8 cellular contexts compared by ENCODE assay signal in genomic region chr5:133968057-133968993, GRCh38. TPM values are rescaled to one million over a fixed set of nuclear protein-coding genes. Genes with fewer than 3 reads are reported as not detected.
A peak's percentile ranks its signal among the peaks of the same experiment; 100 is the strongest.
DNase-seq lines count a peak whose midpoint lies in the region; ATAC-seq and TF ChIP-seq lines count a peak whose summit lies in the region.

Gene C5orf15 (minus strand): TSS chr5:133968625. CDS start chr5:133968584, 41 bp downstream.

- H3K9me3 ChIP-seq in heart right ventricle (peaks cover 0 to 7% (median 0%) of the 10 kb centered on the region in 11 donors), upper lobe of left lung (no peaks in the 10 kb centered on the region)

- TF ChIP-seq POLR2A in upper lobe of left lung (IDR thresholded peaks at IDR 0.05): peak in 3 of 4 donors; percentile 70 to 88 (median 80)

- peak within 1 kb of the TSS; percentile 70 to 91 (median 78) for H3K4me3 ChIP-seq in heart right ventricle
- H3K4me3 ChIP-seq in upper lobe of left lung: peak within 1 kb of the TSS; percentile 80 to 93 (median 91)

- peak; percentile 97 for ATAC-seq in HG02870 (IDR thresholded peaks at IDR 0.05; ENCODE audit: unreplicated experiment)
- ATAC-seq in heart right ventricle: peak; percentile 97 to 99 (median 98)
- ATAC-seq in upper lobe of left lung (ENCODE audit: low FRiP score in 2 of 2): peak; percentile 99

- in situ Hi-C loops in GM13976 (cut with MboI; ENCODE audit: low sequenced_read_pairs, unreplicated experiment): no loop called here

- H3K27me3 ChIP-seq in heart right ventricle: no peaks in the 10 kb centered on the region
- no peaks in the 10 kb centered on the region for H3K27me3 ChIP-seq in upper lobe of left lung

- peak; percentile 92 for DNase-seq in GM13976 (ENCODE audit: low spot score)
- peak; percentile 80 for DNase-seq in NCI-H146 treated with DMSO at 0.1 percent for 48 hours (lab: John Stamatoyannopoulos, UW; ENCODE audit: unreplicated experiment)
- DNase-seq in amniotic epithelial cell (ENCODE audit: low read depth): peak; percentile 95
- DNase-seq in heart right ventricle: peak; percentile 93 to 95
- DNase-seq in posterior cingulate gyrus: peak; percentile 91 to 99 (median 96)
- DNase-seq in upper lobe of left lung: peak; percentile 96 to 99

- 1% methylated on average over 54 of the region's 54 CpGs for WGBS in heart right ventricle, 2 donors
- 0 to 1% methylated on average over 34 to 35 of the region's 54 CpGs for WGBS in upper lobe of left lung, 2 donors

- TF ChIP-seq CTCF in GM13976 (IDR thresholded peaks at IDR 0.05; ENCODE audit: borderline replicate concordance, control extremely low read depth, extremely low read depth, insufficient read depth, missing control alignments) (no peak), heart right ventricle (IDR thresholded peaks at IDR 0.05) (peak in 5 of 9 donors; percentile 7 to 44 (median 38)), upper lobe of left lung (IDR thresholded peaks at IDR 0.05) (peak in 3 of 6 experiments; percentile 30 to 43 (median 35))

- intact Hi-C loops in T-helper 1 cell treated with Interleukin-12 subunit alpha and Interleukin-12 subunit beta and Interleukin-4 antibody, amounts not matched to agents 30 ng/mL and 1 ng/mL, for 36 hours (cut with micrococcal nuclease): loop anchor here (1.0 to 10.0 kb wide), 15 partner anchors 10 to 1104 kb away; partner anchors contain the start of genes AFF4, CAMLG, GDF9 and JADE2
- intact Hi-C loops in heart right ventricle (cut with DNase I): loop anchor here in 1 of 10 donors (1.0 kb wide), 1 partner anchor 36 kb away; the partner anchor contains the start of gene VDAC1
- intact Hi-C loops in posterior cingulate gyrus (cut with DNase I): loop anchor here (2.0 kb wide), 1 partner anchor 36 kb away; the partner anchor contains the start of gene VDAC1

- TF ChIP-seq EP300 in upper lobe of left lung (IDR thresholded peaks at IDR 0.05): no peak

- H3K27ac ChIP-seq in heart right ventricle (peak within 1 kb of the TSS; percentile 83 to 98 (median 90)), upper lobe of left lung (peak within 1 kb of the TSS; percentile 93 to 97 (median 96))

- H3K4me1 ChIP-seq in heart right ventricle: peaks cover 0 to 39% (median 29%) of the 10 kb centered on the region in 9 donors
- peaks cover 9 to 24% (median 18%) of the 10 kb centered on the region in 4 donors for H3K4me1 ChIP-seq in upper lobe of left lung

- H3K36me3 ChIP-seq in heart right ventricle: peaks cover 0 to 31% (median 9%) of the 10 kb centered on the region in 9 donors
- H3K36me3 ChIP-seq in upper lobe of left lung: peaks cover 2 to 26% (median 6%) of the 10 kb centered on the region in 4 donors

RNA-seq across cellular contexts. Expression of gene C5orf15, which starts in this region (rescaled TPM):
- total RNA-seq in T-helper 1 cell treated with Interleukin-12 subunit alpha and Interleukin-12 subunit beta and Interleukin-4 antibody, amounts not matched to agents 30 ng/mL and 1 ng/mL, for 36 hours: 31.7 and 32.2 TPM in 2 replicates
- 10 to 100 TPM; 31.0 to 55.3 (median 34.2) TPM for total RNA-seq in heart right ventricle
- 10 to 100 TPM; 22.2 to 28.7 TPM for polyA plus RNA-seq in heart right ventricle
- total RNA-seq in upper lobe of left lung: 10 to 100 TPM; 15.1 to 65.5 (median 39.7) TPM

Comparison
In these comparisons a context has a peak if more than half of its experiments do, and no peak if none do; other contexts are left out.
1. Peak in every context shown above with its lines: DNase-seq, ATAC-seq, H3K4me3 ChIP-seq and H3K27ac ChIP-seq.